1 cellular context compared by ENCODE assay signal in the genomic region with DNA sequence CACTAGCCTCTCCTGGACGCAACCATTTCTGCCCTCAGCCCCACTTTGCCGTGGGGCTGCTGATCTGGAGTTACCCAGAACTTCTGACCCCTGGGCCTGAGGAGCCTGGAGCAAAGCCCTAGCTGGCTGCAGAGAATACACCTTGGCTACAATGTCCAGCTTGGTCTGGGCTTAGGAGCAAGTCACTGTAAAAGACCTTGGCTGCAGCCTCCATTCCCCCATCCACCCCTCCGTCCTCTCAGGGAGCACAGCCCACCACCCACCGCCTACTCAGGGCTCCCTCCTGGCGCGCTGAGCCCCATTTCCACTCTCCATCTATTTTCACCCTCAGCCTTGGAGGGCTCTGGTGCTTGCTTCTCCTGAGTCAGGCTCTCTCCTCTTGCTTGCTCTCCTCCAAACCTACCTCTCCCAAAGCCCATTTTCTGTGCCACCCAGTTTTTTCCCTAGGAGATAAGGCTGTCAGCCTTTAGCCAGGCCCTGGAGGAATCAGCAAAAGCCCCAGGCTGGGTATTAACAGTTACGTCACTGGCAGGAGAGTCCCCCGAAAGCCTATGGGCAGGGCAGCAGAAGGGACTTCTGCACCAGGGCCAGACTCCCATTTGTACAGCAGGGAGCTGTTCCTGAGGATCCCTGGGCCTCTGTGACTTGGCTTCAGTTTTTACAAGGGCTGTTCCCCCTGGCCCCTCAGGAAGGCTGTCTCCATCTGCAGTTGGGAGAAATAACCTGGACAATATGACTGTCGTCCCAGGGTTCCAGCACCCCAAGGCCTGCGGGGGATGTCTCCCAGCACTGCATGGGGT.
TF ChIP-seq lines count a peak whose summit lies in the region.

No MANE protein-coding gene starts in this region.

TF ChIP-seq in GM12878, 131 proteins besides CTCF, POLR2A, EP300 and RAD21 (continues in another document):
- TF ChIP-seq PML (IDR thresholded peaks at IDR 0.05; ENCODE audit: low read length) = no peak
- TF ChIP-seq, protein P1, sequence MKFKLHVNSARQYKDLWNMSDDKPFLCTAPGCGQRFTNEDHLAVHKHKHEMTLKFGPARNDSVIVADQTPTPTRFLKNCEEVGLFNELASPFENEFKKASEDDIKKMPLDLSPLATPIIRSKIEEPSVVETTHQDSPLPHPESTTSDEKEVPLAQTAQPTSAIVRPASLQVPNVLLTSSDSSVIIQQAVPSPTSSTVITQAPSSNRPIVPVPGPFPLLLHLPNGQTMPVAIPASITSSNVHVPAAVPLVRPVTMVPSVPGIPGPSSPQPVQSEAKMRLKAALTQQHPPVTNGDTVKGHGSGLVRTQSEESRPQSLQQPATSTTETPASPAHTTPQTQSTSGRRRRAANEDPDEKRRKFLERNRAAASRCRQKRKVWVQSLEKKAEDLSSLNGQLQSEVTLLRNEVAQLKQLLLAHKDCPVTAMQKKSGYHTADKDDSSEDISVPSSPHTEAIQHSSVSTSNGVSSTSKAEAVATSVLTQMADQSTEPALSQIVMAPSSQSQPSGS (IDR thresholded peaks at IDR 0.05; ENCODE audit: low read length) = no peak
- TF ChIP-seq TBL1XR1 (IDR thresholded peaks at IDR 0.05; ENCODE audit: low read depth, low read length) = no peak
- no peak for TF ChIP-seq NFIC (IDR thresholded peaks at IDR 0.05; ENCODE audit: low read depth, low read length)
- TF ChIP-seq SRF (IDR thresholded peaks at IDR 0.05; ENCODE audit: low read depth in 2 of 2, low read length in 2 of 2) = no peak
- TF ChIP-seq SREBF1 (IDR thresholded peaks at IDR 0.05; ENCODE audit: low read length) = no peak
- peak in 1 of 2 experiments; percentile 47; a peak in 3 of 4 replicates for TF ChIP-seq IKZF2 (IDR thresholded peaks at IDR 0.05)
- TF ChIP-seq NR2F1 (conservative IDR thresholded peaks at IDR 0.05) = no peak
- no peak for TF ChIP-seq SIN3A (IDR thresholded peaks at IDR 0.05; ENCODE audit: low read depth, low read length)
- TF ChIP-seq ATF7 (IDR thresholded peaks at IDR 0.05; ENCODE audit: low read depth) = peak; percentile 82; the same call in 1 of the 2 replicates
- TF ChIP-seq IKZF1 (conservative IDR thresholded peaks at IDR 0.05) = peak; percentile 26; the same call in 1 of the 2 replicates
- no peak for TF ChIP-seq SP1 (IDR thresholded peaks at IDR 0.05; ENCODE audit: low read depth, low read length)
- TF ChIP-seq, protein P2, sequence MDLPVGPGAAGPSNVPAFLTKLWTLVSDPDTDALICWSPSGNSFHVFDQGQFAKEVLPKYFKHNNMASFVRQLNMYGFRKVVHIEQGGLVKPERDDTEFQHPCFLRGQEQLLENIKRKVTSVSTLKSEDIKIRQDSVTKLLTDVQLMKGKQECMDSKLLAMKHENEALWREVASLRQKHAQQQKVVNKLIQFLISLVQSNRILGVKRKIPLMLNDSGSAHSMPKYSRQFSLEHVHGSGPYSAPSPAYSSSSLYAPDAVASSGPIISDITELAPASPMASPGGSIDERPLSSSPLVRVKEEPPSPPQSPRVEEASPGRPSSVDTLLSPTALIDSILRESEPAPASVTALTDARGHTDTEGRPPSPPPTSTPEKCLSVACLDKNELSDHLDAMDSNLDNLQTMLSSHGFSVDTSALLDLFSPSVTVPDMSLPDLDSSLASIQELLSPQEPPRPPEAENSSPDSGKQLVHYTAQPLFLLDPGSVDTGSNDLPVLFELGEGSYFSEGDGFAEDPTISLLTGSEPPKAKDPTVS (IDR thresholded peaks at IDR 0.05; ENCODE audit: low read depth, low read length) = no peak
- no peak for TF ChIP-seq MXI1 (IDR thresholded peaks at IDR 0.05; ENCODE audit: low read depth, low read length)
- TF ChIP-seq, protein P3, sequence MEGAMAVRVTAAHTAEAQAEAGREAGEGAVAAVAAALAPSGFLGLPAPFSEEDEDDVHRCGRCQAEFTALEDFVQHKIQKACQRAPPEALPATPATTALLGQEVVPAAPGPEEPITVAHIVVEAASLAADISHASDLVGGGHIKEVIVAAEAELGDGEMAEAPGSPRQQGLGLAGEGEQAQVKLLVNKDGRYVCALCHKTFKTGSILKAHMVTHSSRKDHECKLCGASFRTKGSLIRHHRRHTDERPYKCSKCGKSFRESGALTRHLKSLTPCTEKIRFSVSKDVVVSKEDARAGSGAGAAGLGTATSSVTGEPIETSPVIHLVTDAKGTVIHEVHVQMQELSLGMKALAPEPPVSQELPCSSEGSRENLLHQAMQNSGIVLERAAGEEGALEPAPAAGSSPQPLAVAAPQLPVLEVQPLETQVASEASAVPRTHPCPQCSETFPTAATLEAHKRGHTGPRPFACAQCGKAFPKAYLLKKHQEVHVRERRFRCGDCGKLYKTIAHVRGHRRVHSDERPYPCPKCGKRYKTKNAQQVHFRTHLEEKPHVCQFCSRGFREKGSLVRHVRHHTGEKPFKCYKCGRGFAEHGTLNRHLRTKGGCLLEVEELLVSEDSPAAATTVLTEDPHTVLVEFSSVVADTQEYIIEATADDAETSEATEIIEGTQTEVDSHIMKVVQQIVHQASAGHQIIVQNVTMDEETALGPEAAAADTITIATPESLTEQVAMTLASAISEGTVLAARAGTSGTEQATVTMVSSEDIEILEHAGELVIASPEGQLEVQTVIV (IDR thresholded peaks at IDR 0.05; ENCODE audit: borderline replicate concordance, partially characterized antibody) = no peak
- TF ChIP-seq ZNF274 (IDR thresholded peaks at IDR 0.05; ENCODE audit: insufficient read depth, insufficient read length) = no peak
- TF ChIP-seq, protein P4, sequence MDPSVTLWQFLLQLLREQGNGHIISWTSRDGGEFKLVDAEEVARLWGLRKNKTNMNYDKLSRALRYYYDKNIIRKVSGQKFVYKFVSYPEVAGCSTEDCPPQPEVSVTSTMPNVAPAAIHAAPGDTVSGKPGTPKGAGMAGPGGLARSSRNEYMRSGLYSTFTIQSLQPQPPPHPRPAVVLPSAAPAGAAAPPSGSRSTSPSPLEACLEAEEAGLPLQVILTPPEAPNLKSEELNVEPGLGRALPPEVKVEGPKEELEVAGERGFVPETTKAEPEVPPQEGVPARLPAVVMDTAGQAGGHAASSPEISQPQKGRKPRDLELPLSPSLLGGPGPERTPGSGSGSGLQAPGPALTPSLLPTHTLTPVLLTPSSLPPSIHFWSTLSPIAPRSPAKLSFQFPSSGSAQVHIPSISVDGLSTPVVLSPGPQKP (IDR thresholded peaks at IDR 0.05; ENCODE audit: low read depth, low read length) = no peak
- no peak for TF ChIP-seq SIX5 (IDR thresholded peaks at IDR 0.05; ENCODE audit: low read depth, low read length, severe bottlenecking)
- no peak for TF ChIP-seq RUNX3 (IDR thresholded peaks at IDR 0.05; ENCODE audit: low read length)
- no peak for TF ChIP-seq BHLHE40 (IDR thresholded peaks at IDR 0.05; ENCODE audit: borderline replicate concordance in 1 of 2, low read depth in 2 of 2, low read length in 1 of 2)
- TF ChIP-seq, protein P5, sequence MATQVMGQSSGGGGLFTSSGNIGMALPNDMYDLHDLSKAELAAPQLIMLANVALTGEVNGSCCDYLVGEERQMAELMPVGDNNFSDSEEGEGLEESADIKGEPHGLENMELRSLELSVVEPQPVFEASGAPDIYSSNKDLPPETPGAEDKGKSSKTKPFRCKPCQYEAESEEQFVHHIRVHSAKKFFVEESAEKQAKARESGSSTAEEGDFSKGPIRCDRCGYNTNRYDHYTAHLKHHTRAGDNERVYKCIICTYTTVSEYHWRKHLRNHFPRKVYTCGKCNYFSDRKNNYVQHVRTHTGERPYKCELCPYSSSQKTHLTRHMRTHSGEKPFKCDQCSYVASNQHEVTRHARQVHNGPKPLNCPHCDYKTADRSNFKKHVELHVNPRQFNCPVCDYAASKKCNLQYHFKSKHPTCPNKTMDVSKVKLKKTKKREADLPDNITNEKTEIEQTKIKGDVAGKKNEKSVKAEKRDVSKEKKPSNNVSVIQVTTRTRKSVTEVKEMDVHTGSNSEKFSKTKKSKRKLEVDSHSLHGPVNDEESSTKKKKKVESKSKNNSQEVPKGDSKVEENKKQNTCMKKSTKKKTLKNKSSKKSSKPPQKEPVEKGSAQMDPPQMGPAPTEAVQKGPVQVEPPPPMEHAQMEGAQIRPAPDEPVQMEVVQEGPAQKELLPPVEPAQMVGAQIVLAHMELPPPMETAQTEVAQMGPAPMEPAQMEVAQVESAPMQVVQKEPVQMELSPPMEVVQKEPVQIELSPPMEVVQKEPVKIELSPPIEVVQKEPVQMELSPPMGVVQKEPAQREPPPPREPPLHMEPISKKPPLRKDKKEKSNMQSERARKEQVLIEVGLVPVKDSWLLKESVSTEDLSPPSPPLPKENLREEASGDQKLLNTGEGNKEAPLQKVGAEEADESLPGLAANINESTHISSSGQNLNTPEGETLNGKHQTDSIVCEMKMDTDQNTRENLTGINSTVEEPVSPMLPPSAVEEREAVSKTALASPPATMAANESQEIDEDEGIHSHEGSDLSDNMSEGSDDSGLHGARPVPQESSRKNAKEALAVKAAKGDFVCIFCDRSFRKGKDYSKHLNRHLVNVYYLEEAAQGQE (IDR thresholded peaks at IDR 0.05; ENCODE audit: low read depth, low read length) = no peak
- no peak for TF ChIP-seq MEF2B (IDR thresholded peaks at IDR 0.05; ENCODE audit: partially characterized antibody, poor library complexity, severe bottlenecking)
- TF ChIP-seq PAX8 (IDR thresholded peaks at IDR 0.05) = no peak
- peak; percentile 78 for TF ChIP-seq HDGF (IDR thresholded peaks at IDR 0.05)
- TF ChIP-seq, protein P6, sequence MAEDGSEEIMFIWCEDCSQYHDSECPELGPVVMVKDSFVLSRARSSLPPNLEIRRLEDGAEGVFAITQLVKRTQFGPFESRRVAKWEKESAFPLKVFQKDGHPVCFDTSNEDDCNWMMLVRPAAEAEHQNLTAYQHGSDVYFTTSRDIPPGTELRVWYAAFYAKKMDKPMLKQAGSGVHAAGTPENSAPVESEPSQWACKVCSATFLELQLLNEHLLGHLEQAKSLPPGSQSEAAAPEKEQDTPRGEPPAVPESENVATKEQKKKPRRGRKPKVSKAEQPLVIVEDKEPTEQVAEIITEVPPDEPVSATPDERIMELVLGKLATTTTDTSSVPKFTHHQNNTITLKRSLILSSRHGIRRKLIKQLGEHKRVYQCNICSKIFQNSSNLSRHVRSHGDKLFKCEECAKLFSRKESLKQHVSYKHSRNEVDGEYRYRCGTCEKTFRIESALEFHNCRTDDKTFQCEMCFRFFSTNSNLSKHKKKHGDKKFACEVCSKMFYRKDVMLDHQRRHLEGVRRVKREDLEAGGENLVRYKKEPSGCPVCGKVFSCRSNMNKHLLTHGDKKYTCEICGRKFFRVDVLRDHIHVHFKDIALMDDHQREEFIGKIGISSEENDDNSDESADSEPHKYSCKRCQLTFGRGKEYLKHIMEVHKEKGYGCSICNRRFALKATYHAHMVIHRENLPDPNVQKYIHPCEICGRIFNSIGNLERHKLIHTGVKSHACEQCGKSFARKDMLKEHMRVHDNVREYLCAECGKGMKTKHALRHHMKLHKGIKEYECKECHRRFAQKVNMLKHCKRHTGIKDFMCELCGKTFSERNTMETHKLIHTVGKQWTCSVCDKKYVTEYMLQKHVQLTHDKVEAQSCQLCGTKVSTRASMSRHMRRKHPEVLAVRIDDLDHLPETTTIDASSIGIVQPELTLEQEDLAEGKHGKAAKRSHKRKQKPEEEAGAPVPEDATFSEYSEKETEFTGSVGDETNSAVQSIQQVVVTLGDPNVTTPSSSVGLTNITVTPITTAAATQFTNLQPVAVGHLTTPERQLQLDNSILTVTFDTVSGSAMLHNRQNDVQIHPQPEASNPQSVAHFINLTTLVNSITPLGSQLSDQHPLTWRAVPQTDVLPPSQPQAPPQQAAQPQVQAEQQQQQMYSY (CRISPR knock-in tag; IDR thresholded peaks at IDR 0.05) = no peak
- no peak for TF ChIP-seq SMC3 (IDR thresholded peaks at IDR 0.05; ENCODE audit: borderline replicate concordance, low read length)
- TF ChIP-seq, protein P7, sequence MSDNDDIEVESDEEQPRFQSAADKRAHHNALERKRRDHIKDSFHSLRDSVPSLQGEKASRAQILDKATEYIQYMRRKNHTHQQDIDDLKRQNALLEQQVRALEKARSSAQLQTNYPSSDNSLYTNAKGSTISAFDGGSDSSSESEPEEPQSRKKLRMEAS (IDR thresholded peaks at IDR 0.05; ENCODE audit: low read depth, low read length) = no peak
- TF ChIP-seq RAD51 (IDR thresholded peaks at IDR 0.05) = no peak
- peak; percentile 37; the same call in 1 of the 2 replicates for TF ChIP-seq NBN (IDR thresholded peaks at IDR 0.05)
- no peak for TF ChIP-seq BRCA1 (IDR thresholded peaks at IDR 0.05; ENCODE audit: low read depth, low read length)
- TF ChIP-seq PAX5 (IDR thresholded peaks at IDR 0.05; ENCODE audit: borderline replicate concordance, low read depth, low read length) = no peak
- no peak for TF ChIP-seq SMAD5 (IDR thresholded peaks at IDR 0.05; ENCODE audit: low read depth)
- TF ChIP-seq POLR2AphosphoS5 (IDR thresholded peaks at IDR 0.05; ENCODE audit: low read length) = no peak
- TF ChIP-seq RBBP5 (conservative IDR thresholded peaks at IDR 0.05) = no peak
- no peak for TF ChIP-seq EGR1 (IDR thresholded peaks at IDR 0.05; ENCODE audit: borderline replicate concordance in 1 of 2, low read depth in 2 of 2, low read length in 2 of 2)
- TF ChIP-seq MTA2 (IDR thresholded peaks at IDR 0.05; ENCODE audit: low read depth) = 0 out of 2 replicates have a peak, but pooled peaks have one; percentile 9
- TF ChIP-seq, protein P8, sequence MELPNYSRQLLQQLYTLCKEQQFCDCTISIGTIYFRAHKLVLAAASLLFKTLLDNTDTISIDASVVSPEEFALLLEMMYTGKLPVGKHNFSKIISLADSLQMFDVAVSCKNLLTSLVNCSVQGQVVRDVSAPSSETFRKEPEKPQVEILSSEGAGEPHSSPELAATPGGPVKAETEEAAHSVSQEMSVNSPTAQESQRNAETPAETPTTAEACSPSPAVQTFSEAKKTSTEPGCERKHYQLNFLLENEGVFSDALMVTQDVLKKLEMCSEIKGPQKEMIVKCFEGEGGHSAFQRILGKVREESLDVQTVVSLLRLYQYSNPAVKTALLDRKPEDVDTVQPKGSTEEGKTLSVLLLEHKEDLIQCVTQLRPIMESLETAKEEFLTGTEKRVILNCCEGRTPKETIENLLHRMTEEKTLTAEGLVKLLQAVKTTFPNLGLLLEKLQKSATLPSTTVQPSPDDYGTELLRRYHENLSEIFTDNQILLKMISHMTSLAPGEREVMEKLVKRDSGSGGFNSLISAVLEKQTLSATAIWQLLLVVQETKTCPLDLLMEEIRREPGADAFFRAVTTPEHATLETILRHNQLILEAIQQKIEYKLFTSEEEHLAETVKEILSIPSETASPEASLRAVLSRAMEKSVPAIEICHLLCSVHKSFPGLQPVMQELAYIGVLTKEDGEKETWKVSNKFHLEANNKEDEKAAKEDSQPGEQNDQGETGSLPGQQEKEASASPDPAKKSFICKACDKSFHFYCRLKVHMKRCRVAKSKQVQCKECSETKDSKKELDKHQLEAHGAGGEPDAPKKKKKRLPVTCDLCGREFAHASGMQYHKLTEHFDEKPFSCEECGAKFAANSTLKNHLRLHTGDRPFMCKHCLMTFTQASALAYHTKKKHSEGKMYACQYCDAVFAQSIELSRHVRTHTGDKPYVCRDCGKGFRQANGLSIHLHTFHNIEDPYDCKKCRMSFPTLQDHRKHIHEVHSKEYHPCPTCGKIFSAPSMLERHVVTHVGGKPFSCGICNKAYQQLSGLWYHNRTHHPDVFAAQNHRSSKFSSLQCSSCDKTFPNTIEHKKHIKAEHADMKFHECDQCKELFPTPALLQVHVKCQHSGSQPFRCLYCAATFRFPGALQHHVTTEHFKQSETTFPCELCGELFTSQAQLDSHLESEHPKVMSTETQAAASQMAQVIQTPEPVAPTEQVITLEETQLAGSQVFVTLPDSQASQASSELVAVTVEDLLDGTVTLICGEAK (IDR thresholded peaks at IDR 0.05; ENCODE audit: borderline replicate concordance) = no peak
- TF ChIP-seq YY1 (IDR thresholded peaks at IDR 0.05; ENCODE audit: low read depth, low read length) = no peak
- TF ChIP-seq TARDBP (IDR thresholded peaks at IDR 0.05; ENCODE audit: borderline replicate concordance) = no peak
- 0 out of 2 replicates have a peak, but pooled peaks have one; percentile 8 for TF ChIP-seq ZNF207 (IDR thresholded peaks at IDR 0.05; ENCODE audit: borderline replicate concordance)
- no peak for TF ChIP-seq ZNF622 (IDR thresholded peaks at IDR 0.05)
- no peak for TF ChIP-seq ESRRA (IDR thresholded peaks at IDR 0.05; ENCODE audit: low read length)
- TF ChIP-seq FOXK2 (IDR thresholded peaks at IDR 0.05) = no peak
